In genomic region chr6:45001663-45002062, GRCh38 we compare ENCODE assay signal across 10 cellular contexts.
DNase-seq lines count a peak whose midpoint lies in the region; ATAC-seq and TF ChIP-seq lines count a peak whose summit lies in the region.
"Had no signal": no experiment of that assay in that cellular context is flagged by ENCODE, and none has a peak within 500 bp of the region (broad histone marks: within the 10 kb centered on the region; RNA-seq: fewer than 3 reads in every experiment).

No MANE protein-coding gene starts in this region.

- H3K4me3 ChIP-seq in GM12864 (ENCODE audit: low read depth, low read length) = no peak overlapping the region
- no peak overlapping the region for H3K4me3 ChIP-seq in A673 (ENCODE audit: low read depth, low read length, poor library complexity, severe bottlenecking)
- H3K4me3 ChIP-seq: K562 had no signal

- TF ChIP-seq CTCF in GM12864 (IDR thresholded peaks at IDR 0.05; ENCODE audit: low read depth, low read length, missing control alignments) (no peak), RWPE1 (conservative IDR thresholded peaks at IDR 0.05; ENCODE audit: low read depth) (no peak), A673 (conservative IDR thresholded peaks at IDR 0.05; ENCODE audit: low read depth, low read length) (no peak)

- peak overlapping the region; percentile 66 for H3K4me3 Mint-ChIP-seq in T-helper 2 cell treated with Interferon-gamma antibody and Interleukin-4, amounts not matched to agents 5 μg/mL and 100 μg/mL, for 36 hours

- DNase-seq in GM12864 (ENCODE audit: low read depth) (peak; percentile 19), RWPE1 (ENCODE audit: low spot score) (no peak), A673 (ENCODE audit: low spot score) (no peak)
- peak; percentile 24 for DNase-seq in T-helper 2 cell treated with Interferon-gamma antibody and Interleukin-4, amounts not matched to agents 5 μg/mL and 100 μg/mL, for 36 hours (ENCODE audit: low spot score)
- DNase-seq in stimulated activated CD4-positive, alpha-beta T cell treated with anti-CD3 and anti-CD28 coated beads, Interleukin-2, amount 100 ng/mL, for 48 hours = no peak
- no peak for DNase-seq in activated CD4-positive, alpha-beta T cell treated with anti-CD3 and anti-CD28 coated beads, Interleukin-2, amount 50 U/mL, for 48 hours
- DNase-seq: nucleus accumbens had no signal

- H3K27ac Mint-ChIP-seq in T-helper 2 cell treated with Interferon-gamma antibody and Interleukin-4, amounts not matched to agents 5 μg/mL and 100 μg/mL, for 36 hours = peak overlapping the region; percentile 95

- CTCF ChIA-PET in RWPE1 (lab: Yijun Ruan, JAX) = no interaction called here
- CTCF ChIA-PET in A673 (lab: Charles Lee) = interaction anchor here (0.6 kb wide), 1 partner anchor 20 kb away, joined by 5 read pairs; no protein-coding TSS in a partner anchor

- H3K36me3 Mint-ChIP-seq in T-helper 2 cell treated with Interferon-gamma antibody and Interleukin-4, amounts not matched to agents 5 μg/mL and 100 μg/mL, for 36 hours (ENCODE audit: low read depth) = peaks cover 12% of the 10 kb centered on the region

- no peaks in the 10 kb centered on the region for H3K36me3 ChIP-seq in A673 (ENCODE audit: insufficient read depth, low read length, poor library complexity, severe bottlenecking)

- H3K9me3 Mint-ChIP-seq in T-helper 2 cell treated with Interferon-gamma antibody and Interleukin-4, amounts not matched to agents 5 μg/mL and 100 μg/mL, for 36 hours = peaks cover 11% of the 10 kb centered on the region

- H3K27ac ChIP-seq in RWPE1 (no peak overlapping the region), A673 (ENCODE audit: low read depth, low read length, poor library complexity, severe bottlenecking) (no peak overlapping the region)

- POLR2A ChIA-PET in RWPE1 (lab: Yijun Ruan, JAX; ENCODE audit: low non-redundant PET) = no interaction called here
- POLR2A ChIA-PET in A673 (lab: Charles Lee; ENCODE audit: low non-redundant PET) = no interaction called here

- peaks cover 36% of the 10 kb centered on the region for H3K4me1 Mint-ChIP-seq in T-helper 2 cell treated with Interferon-gamma antibody and Interleukin-4, amounts not matched to agents 5 μg/mL and 100 μg/mL, for 36 hours (ENCODE audit: low read depth)

- ATAC-seq in GM19438 (IDR thresholded peaks at IDR 0.05; ENCODE audit: low read depth, unreplicated experiment) (peak; percentile 98), HG03066 (IDR thresholded peaks at IDR 0.05; ENCODE audit: low read depth, unreplicated experiment) (peak; percentile 99)
- ATAC-seq: K562 had no signal

- intact Hi-C loops in A673 (cut with micrococcal nuclease; ENCODE audit: unreplicated experiment) = no loop called here

- no peaks in the 10 kb centered on the region for H3K27me3 Mint-ChIP-seq in T-helper 2 cell treated with Interferon-gamma antibody and Interleukin-4, amounts not matched to agents 5 μg/mL and 100 μg/mL, for 36 hours (ENCODE audit: low read depth)

- H3K4me1 ChIP-seq in A673 (ENCODE audit: insufficient read depth, low read length, poor library complexity, severe bottlenecking) = no peaks in the 10 kb centered on the region

- H3K27me3 ChIP-seq in A673 (replicated peaks; ENCODE audit: insufficient read depth, low read depth, low read length, poor library complexity) = no peaks in the 10 kb centered on the region

- no TSS peak for BruUV-seq in A673 (replicated peaks; lab: Mats Ljungman, UMichigan)

- H3K9me3 ChIP-seq in A673 (ENCODE audit: low read depth, low read length, poor library complexity, severe bottlenecking) = no peaks in the 10 kb centered on the region

Comparison
In these comparisons a context has a peak if more than half of its experiments do, and no peak if none do; other contexts are left out.
1. DNase-seq: peak in GM12864 (single experiment) and T-helper 2 cell treated with Interferon-gamma antibody and Interleukin-4, amounts not matched to agents 5 μg/mL and 100 μg/mL, for 36 hours (single experiment); none in RWPE1 (single experiment), stimulated activated CD4-positive, alpha-beta T cell treated with anti-CD3 and anti-CD28 coated beads, Interleukin-2, amount 100 ng/mL, for 48 hours (0 of 2), activated CD4-positive, alpha-beta T cell treated with anti-CD3 and anti-CD28 coated beads, Interleukin-2, amount 50 U/mL, for 48 hours (0 of 2) and A673 (single experiment).